ENCODE assay signal across 10 cellular contexts in genomic region chr2:43218221-43218549, GRCh38. TPM values are rescaled to one million over a fixed set of nuclear protein-coding genes. Genes with fewer than 3 reads are reported as not detected.
DNase-seq lines count a peak whose midpoint lies in the region; ATAC-seq, FAIRE-seq and TF ChIP-seq lines count a peak whose summit lies in the region.
"Had no signal": no experiment of that assay in that cellular context is flagged by ENCODE, and none has a peak within 500 bp of the region (broad histone marks: within the 10 kb centered on the region; RNA-seq: fewer than 3 reads in every experiment).

No MANE protein-coding gene starts in this region.

- H3K4me3 ChIP-seq in AG09309 (ENCODE audit: control insufficient read depth, low read depth, low read length) (no peak overlapping the region), OCI-LY1 (ENCODE audit: low read depth, low read length, poor library complexity, severe bottlenecking) (peak overlapping the region; percentile 71), H1 (ENCODE audit: extremely low read depth in 1 of 4, insufficient read depth in 2 of 4, low read depth in 3 of 4, low read length in 4 of 4) (peak overlapping the region in 3 of 4 experiments; percentile 36 to 83 (median 44); a peak in 5 of 8 replicates)

- CTCF ChIA-PET in H1 (lab: Charles Lee; ENCODE audit: partially characterized antibody) = interaction anchor here (0.5 to 7.6 kb wide), 15 partner anchors 10 to 288 kb away, joined by 3 to 101 read pairs (median 6); partner anchors contain the start of gene ZFP36L2

- no peak for TF ChIP-seq EP300 in H1 (IDR thresholded peaks at IDR 0.05; ENCODE audit: borderline replicate concordance in 1 of 2, low read depth in 2 of 2, low read length in 2 of 2)

- H3K27me3 ChIP-seq in OCI-LY1 (ENCODE audit: insufficient read depth, low read length) (no peaks in the 10 kb centered on the region), H1 (replicated peaks in 1 of 4; ENCODE audit: control insufficient read depth in 3 of 4, extremely low read depth in 1 of 4, insufficient read depth in 3 of 4, low read length in 3 of 4) (no peaks in the 10 kb centered on the region)

- peaks cover 8% of the 10 kb centered on the region for H3K23me2 ChIP-seq in H1 (ENCODE audit: low read depth, low read length)

- H3K27me3 Mint-ChIP-seq in neural crest cell (ENCODE audit: low read depth) = peaks cover 2% of the 10 kb centered on the region

- H3K4me1 ChIP-seq in OCI-LY1 (ENCODE audit: insufficient read depth, low read length, severe bottlenecking) (peaks cover 58% of the 10 kb centered on the region), H1 (replicated peaks in 1 of 4; ENCODE audit: control insufficient read depth in 3 of 4, insufficient read depth in 4 of 4, low read length in 3 of 4) (peaks cover 20 to 40% (median 28%) of the 10 kb centered on the region in 4 experiments)

- H3K4me3 Mint-ChIP-seq in neural crest cell = peak overlapping the region; percentile 55

- peak overlapping the region; percentile 64 for H4K5ac ChIP-seq in H1 (ENCODE audit: insufficient read length, low read depth, low read length)

- H3K27ac Mint-ChIP-seq in neural crest cell (ENCODE audit: unreplicated experiment) = peak overlapping the region; percentile 75

- peaks cover 33% of the 10 kb centered on the region for H3F3A ChIP-seq in OCI-LY1 (ENCODE audit: insufficient read depth, low read length)

- H2BK5ac ChIP-seq in H1 (ENCODE audit: low read depth, low read length) = peak overlapping the region; percentile 100

- H3K9me3 Mint-ChIP-seq in neural crest cell = no peaks in the 10 kb centered on the region

- H2AK5ac ChIP-seq in H1 (ENCODE audit: low read depth, low read length) = no peak overlapping the region

- 3% methylated on average over 8 of the region's 9 CpGs; no CpG with 5 or more reads in 1 of the 2 experiments for WGBS in H1 (ENCODE audit: extremely low coverage in 1 of 2, insufficient coverage in 1 of 2, insufficient read length in 1 of 2, insufficient replicate concordance in 2 of 2, low coverage in 1 of 2, low lambda C conversion rate in 2 of 2, missing lambda C conversion rate in 1 of 2), 2 experiments

- no peak overlapping the region for H2BK12ac ChIP-seq in H1 (ENCODE audit: low read depth, low read length)

- FAIRE-seq in H1 (lab: Jason Lieb, UNC) = no peak
- FAIRE-seq: G401.6 had no signal

- peaks cover 65% of the 10 kb centered on the region for H3K4me1 Mint-ChIP-seq in neural crest cell

- H3K27ac ChIP-seq in OCI-LY1 (ENCODE audit: low read depth, low read length, poor library complexity, severe bottlenecking) = peak overlapping the region; percentile 99
- no peak overlapping the region; the same call in 1 of the 2 replicates for H3K27ac ChIP-seq in H1 (ENCODE audit: low read depth, low read length)

- peak overlapping the region; percentile 70 for H3K56ac ChIP-seq in H1 (replicated peaks; ENCODE audit: insufficient read length, low read depth, low read length)

- no peak overlapping the region for H3K23ac ChIP-seq in H1 (ENCODE audit: insufficient read length)

- no peak overlapping the region for H2BK15ac ChIP-seq in H1 (ENCODE audit: low read length)

- H2BK20ac ChIP-seq in H1 (ENCODE audit: low read length) = peak overlapping the region; percentile 52; the same call in 1 of the 2 replicates

- no peaks in the 10 kb centered on the region for H3K9me2 ChIP-seq in OCI-LY1 (ENCODE audit: low read depth, low read length)

- no peak for TF ChIP-seq POLR2A in H1 (IDR thresholded peaks at IDR 0.05; ENCODE audit: control extremely low read depth in 1 of 2, low read depth in 2 of 2, low read length in 2 of 2)

- H3K79me2 ChIP-seq in OCI-LY1 (ENCODE audit: insufficient read depth, low read length) (peaks cover 8% of the 10 kb centered on the region), H1 (ENCODE audit: control insufficient read depth in 1 of 2, insufficient read depth in 2 of 2, low read length in 2 of 2) (peaks cover 0 to 17% of the 10 kb centered on the region in 2 experiments; a peak in 2 of 4 replicates)

- no peak for DNase-seq in AG09309 (ENCODE audit: low read depth)
- no peak for DNase-seq in H1 (ENCODE audit: low read depth in 1 of 2, low spot score in 2 of 2)
- no peak for DNase-seq in neural crest cell (ENCODE audit: low read depth, low spot score)
- DNase-seq in NCI-H1105 treated with DMSO at 0.1 percent for 48 hours (lab: John Stamatoyannopoulos, UW) = no peak
- DNase-seq in activated CD4-positive, alpha-beta T cell treated with anti-CD3 and anti-CD28 coated beads, Interleukin-2, amount 50 U/mL, for 4 hours = no peak
- DNase-seq: T1000 had no signal

- ATAC-seq in GM19463 (IDR thresholded peaks at IDR 0.05; ENCODE audit: unreplicated experiment) (no peak), HG02870 (IDR thresholded peaks at IDR 0.05; ENCODE audit: unreplicated experiment) (no peak)

- H4K91ac ChIP-seq in H1 (replicated peaks; ENCODE audit: insufficient read length, low read length) = peak overlapping the region; percentile 100

- POLR2A ChIA-PET in H1 (lab: Charles Lee; ENCODE audit: partially characterized antibody) = interaction anchor here (0.8 to 8.6 kb wide), 10 partner anchors 9 to 244 kb away, joined by 3 to 52 read pairs (median 4); partner anchors contain the start of gene ZFP36L2

- H3K79me1 ChIP-seq in H1 (ENCODE audit: low read depth, low read length) = no peaks in the 10 kb centered on the region

- H3K36me3 ChIP-seq in OCI-LY1 (ENCODE audit: insufficient read depth, low read length) (peaks cover 17% of the 10 kb centered on the region), H1 (ENCODE audit: control insufficient read depth in 2 of 4, insufficient read depth in 4 of 4, low read length in 3 of 4) (peaks cover 0 to 13% (median 2%) of the 10 kb centered on the region in 4 experiments; a peak in 1 of 8 replicates)

- no peaks in the 10 kb centered on the region for H3K36me3 Mint-ChIP-seq in neural crest cell (ENCODE audit: low read depth)

- TF ChIP-seq RAD21 in H1 (IDR thresholded peaks at IDR 0.05 in 1 of 2, conservative IDR thresholded peaks at IDR 0.05 in 1 of 2; ENCODE audit: low read depth in 2 of 2, low read length in 2 of 2) = no peak

- no peaks in the 10 kb centered on the region for H4K20me1 ChIP-seq in OCI-LY1 (ENCODE audit: insufficient read depth, low read length)
- peaks cover 4% of the 10 kb centered on the region in 2 experiments for H4K20me1 ChIP-seq in H1 (replicated peaks in 1 of 2; ENCODE audit: control insufficient read depth in 1 of 2, insufficient read depth in 2 of 2, low read length in 2 of 2)

- peak overlapping the region; percentile 84 for H3K9ac ChIP-seq in OCI-LY1 (ENCODE audit: low read length)
- H3K9ac ChIP-seq in H1 (replicated peaks in 1 of 4; ENCODE audit: extremely low read depth in 1 of 4, low read depth in 3 of 4, low read length in 3 of 4) = no peak overlapping the region

- H2AFZ ChIP-seq in OCI-LY1 (ENCODE audit: low read length) (no peak overlapping the region), H1 (ENCODE audit: low read length) (no peak overlapping the region)

- no peak overlapping the region for H3K4ac ChIP-seq in H1 (replicated peaks; ENCODE audit: insufficient read length, low read depth, low read length)

- no peak overlapping the region for H3K14ac ChIP-seq in H1 (ENCODE audit: insufficient read length)

- H2BK120ac ChIP-seq in H1 (replicated peaks; ENCODE audit: low read depth, low read length) = peak overlapping the region; percentile 91

- peak; percentile 13 for TF ChIP-seq CTCF in AG09309 (IDR thresholded peaks at IDR 0.05; ENCODE audit: control insufficient read depth, insufficient read depth, low read depth, low read length, missing control alignments)
- TF ChIP-seq CTCF in OCI-LY1 (IDR thresholded peaks at IDR 0.05; ENCODE audit: low read length) = no peak
- TF ChIP-seq CTCF in H1 (IDR thresholded peaks at IDR 0.05; ENCODE audit: control extremely low read depth in 1 of 3, insufficient read depth in 1 of 3, low read depth in 1 of 3, low read length in 3 of 3) = no peak
- no peak for TF ChIP-seq CTCF in neural crest cell (conservative IDR thresholded peaks at IDR 0.05)

- H3K9me3 ChIP-seq in OCI-LY1 (ENCODE audit: low read length) (no peaks in the 10 kb centered on the region), H1 (ENCODE audit: insufficient read depth in 2 of 2, low read depth in 1 of 2, low read length in 1 of 2) (no peaks in the 10 kb centered on the region)

- peak overlapping the region; percentile 99 for H3K18ac ChIP-seq in H1 (ENCODE audit: extremely low read depth, low read length)

- H3K4me2 ChIP-seq in OCI-LY1 (ENCODE audit: low read length) = peak overlapping the region; percentile 92
- H3K4me2 ChIP-seq in H1 (ENCODE audit: insufficient read depth in 1 of 2, low read depth in 2 of 2, low read length in 2 of 2) = peak overlapping the region; percentile 78 to 80

- no peak overlapping the region for H4K8ac ChIP-seq in H1 (ENCODE audit: extremely low read depth, insufficient read depth, low read length)

TF ChIP-seq in H1, 55 proteins besides CTCF, POLR2A, EP300 and RAD21 (continues in another document):
- TF ChIP-seq ASH2L (IDR thresholded peaks at IDR 0.05; ENCODE audit: low read length) (peak; percentile 4), HDAC2 (IDR thresholded peaks at IDR 0.05; ENCODE audit: borderline replicate concordance in 1 of 2, low read depth in 2 of 2, low read length in 2 of 2) (no peak)

RNA-seq across cellular contexts. Expression of gene ZFP36L2, which starts 8.2 kb away (rescaled TPM):
- total RNA-seq in H1 (2021; fragmentation: NEBNext Ultra II Directional; extraction: Animal tissue kit (Norgen Biotek cat#: 25700)) = 102 and 109 TPM in 2 replicates
- 13.4 and 15.6 TPM in 2 replicates for polyA plus RNA-seq in H1 (2011; rRNA removed)
- 10.6 TPM for polyA plus RNA-seq in H1 (2011; cell fraction: cytosol; rRNA removed)
- polyA plus RNA-seq in H1 (2011; cell fraction: nucleus; rRNA removed) = 10.7 TPM
- 31.8 to 48.4 TPM (median 38.8 TPM) in 4 replicates for polyA plus RNA-seq in H1 (2012, experiment 1 of 2)
- 44.9 TPM for polyA plus RNA-seq in H1 (2012, experiment 2 of 2)
- 57.0 TPM for polyA plus RNA-seq in H1 (2013, experiment 1 of 2)
- polyA plus RNA-seq in H1 (2013, experiment 2 of 2) = 62.5 TPM
- 4.5 and 4.8 TPM in 2 replicates for polyA minus RNA-seq in H1 (2011; rRNA and poly(A)+ RNA removed)
- polyA minus RNA-seq in H1 (2011; cell fraction: cytosol; rRNA and poly(A)+ RNA removed) = 29.6 TPM
- polyA minus RNA-seq in H1 (2011; cell fraction: nucleus; rRNA and poly(A)+ RNA removed) = 20.3 TPM
- 39.8 and 39.9 TPM in 2 replicates for total RNA-seq in neural crest cell
